ENCODE assay signal across 12 cellular contexts in genomic region chr1:179969962-179970361, GRCh38. TPM values are rescaled to one million over a fixed set of nuclear protein-coding genes. Genes with fewer than 3 reads are reported as not detected.
DNase-seq lines count a peak whose midpoint lies in the region; ATAC-seq and TF ChIP-seq lines count a peak whose summit lies in the region.
"Had no signal": no experiment of that assay in that cellular context is flagged by ENCODE, and none has a peak within 500 bp of the region (broad histone marks: within the 10 kb centered on the region; RNA-seq: fewer than 3 reads in every experiment).

No MANE protein-coding gene starts in this region.

- H3K4me2 ChIP-seq in BLaER1 treated with 17β-estradiol and CSF1 and Interleukin-3, amounts not matched to agents 10 nM and 100 nM: peak overlapping the region; percentile 48 to 75 (median 63); a peak in 21 of 22 replicates

- H3K36me3 ChIP-seq in BLaER1 treated with 17β-estradiol and CSF1 and Interleukin-3, amounts not matched to agents 10 nM and 100 nM: peaks cover 4 to 67% (median 47%) of the 10 kb centered on the region in 11 experiments; a peak in 19 of 22 replicates
- H3K36me3 ChIP-seq in ascending aorta: no peaks in the 10 kb centered on the region
- no peaks in the 10 kb centered on the region for H3K36me3 ChIP-seq in left ventricle myocardium inferior
- H3K36me3 ChIP-seq in gastrocnemius medialis: no peaks in the 10 kb centered on the region
- H3K36me3 ChIP-seq in effector memory CD4-positive, alpha-beta T cell (ENCODE audit: control insufficient read depth, insufficient read depth, low read length): no peaks in the 10 kb centered on the region
- H3K36me3 ChIP-seq: HAP-1 had no signal

- ATAC-seq in gastrocnemius medialis: peak; percentile 94 to 96

- TF ChIP-seq CTCF in ascending aorta (IDR thresholded peaks at IDR 0.05) (no peak), left ventricle myocardium inferior (IDR thresholded peaks at IDR 0.05; ENCODE audit: borderline replicate concordance) (no peak), gastrocnemius medialis (IDR thresholded peaks at IDR 0.05 in 4 of 5, conservative IDR thresholded peaks at IDR 0.05 in 1 of 5) (peak in 1 of 5 experiments; percentile 9)

- H3K4me3 ChIP-seq in BLaER1 treated with 17β-estradiol and CSF1 and Interleukin-3, amounts not matched to agents 10 nM and 100 nM: no peak overlapping the region
- H3K4me3 ChIP-seq in ascending aorta: peak overlapping the region; percentile 17 to 19
- H3K4me3 ChIP-seq in left ventricle myocardium inferior: peak overlapping the region; percentile 34
- H3K4me3 ChIP-seq in gastrocnemius medialis: peak overlapping the region in 3 of 4 donors; percentile 25 to 35 (median 26)
- H3K4me3 ChIP-seq in effector memory CD4-positive, alpha-beta T cell (ENCODE audit: insufficient read depth, low read depth, low read length, poor library complexity, severe bottlenecking): no peak overlapping the region
- H3K4me3 ChIP-seq: HAP-1 had no signal

- H3K9me3 ChIP-seq in BLaER1 treated with 17β-estradiol and CSF1 and Interleukin-3, amounts not matched to agents 10 nM and 100 nM (replicated peaks in 1 of 11): peaks cover 20 to 49% (median 37%) of the 10 kb centered on the region in 11 experiments
- peaks cover 0 to 10% of the 10 kb centered on the region in 2 donors for H3K9me3 ChIP-seq in ascending aorta
- H3K9me3 ChIP-seq in left ventricle myocardium inferior (replicated peaks): peaks cover 12% of the 10 kb centered on the region
- H3K9me3 ChIP-seq in gastrocnemius medialis: no peaks in the 10 kb centered on the region
- H3K9me3 ChIP-seq in effector memory CD4-positive, alpha-beta T cell (ENCODE audit: control insufficient read depth, low read length): no peaks in the 10 kb centered on the region
- H3K9me3 ChIP-seq: HAP-1 had no signal

- H3K4me1 ChIP-seq in BLaER1 treated with 17β-estradiol and CSF1 and Interleukin-3, amounts not matched to agents 10 nM and 100 nM: peaks cover 18 to 56% (median 22%) of the 10 kb centered on the region in 10 experiments
- H3K4me1 ChIP-seq in ascending aorta: peaks cover 9 to 34% of the 10 kb centered on the region in 2 donors
- H3K4me1 ChIP-seq in left ventricle myocardium inferior: peaks cover 84% of the 10 kb centered on the region
- peaks cover 51 to 69% of the 10 kb centered on the region in 2 donors for H3K4me1 ChIP-seq in gastrocnemius medialis
- H3K4me1 ChIP-seq in effector memory CD4-positive, alpha-beta T cell (ENCODE audit: control insufficient read depth, insufficient read depth, low read length, poor library complexity, severe bottlenecking): peaks cover 5% of the 10 kb centered on the region

- peak in 1 of 2 donors; percentile 46 for TF ChIP-seq POLR2A in gastrocnemius medialis (IDR thresholded peaks at IDR 0.05)

- intact Hi-C loops in ascending aorta (cut with DNase I): loop anchor here (1.0 to 5.0 kb wide), 3 partner anchors 15 to 88 kb away; partner anchors contain the start of genes CEP350 and TOR1AIP1
- intact Hi-C loops in left ventricle myocardium inferior (cut with micrococcal nuclease): no loop called here
- intact Hi-C loops in gastrocnemius medialis (cut with DNase I; ENCODE audit: low total_unique reads): loop anchor here (2.0 to 5.0 kb wide), 2 partner anchors 15 to 88 kb away; partner anchors contain the start of genes CEP350 and TOR1AIP1

- H3K27me3 ChIP-seq in BLaER1 treated with 17β-estradiol and CSF1 and Interleukin-3, amounts not matched to agents 10 nM and 100 nM: no peaks in the 10 kb centered on the region
- no peaks in the 10 kb centered on the region for H3K27me3 ChIP-seq in ascending aorta
- H3K27me3 ChIP-seq in left ventricle myocardium inferior (ENCODE audit: low read depth): no peaks in the 10 kb centered on the region
- H3K27me3 ChIP-seq in gastrocnemius medialis: no peaks in the 10 kb centered on the region
- no peaks in the 10 kb centered on the region for H3K27me3 ChIP-seq in effector memory CD4-positive, alpha-beta T cell (replicated peaks; ENCODE audit: control insufficient read depth, insufficient read depth, low read length, poor library complexity, severe bottlenecking)

- DNase-seq in ascending aorta (ENCODE audit: low spot score in 2 of 2) (no peak), left ventricle myocardium inferior (no peak), gastrocnemius medialis (no peak), ACHN (no peak), HuH-7 (ENCODE audit: low spot score) (no peak), G401 (ENCODE audit: low spot score) (no peak)
- no peak for DNase-seq in effector memory CD4-positive, alpha-beta T cell
- DNase-seq: activated naive CD4-positive, alpha-beta T cell treated with anti-CD3 and anti-CD28 coated beads, Interleukin-2, amount 50 U/mL, for 16 hours; NCI-H1092 treated with DMSO at 0.1 percent for 48 hours; NCI-H524 treated with DMSO at 0.1 percent for 48 hours had no signal

- in situ Hi-C loops in gastrocnemius medialis (cut with MboI; ENCODE audit: low sequenced_read_pairs in 4 of 4) (loop anchor here in 1 of 4 donors (5.0 kb wide), 1 partner anchor 88 kb away; the partner anchor contains the start of gene TOR1AIP1), ACHN (cut with HindIII; ENCODE audit: low pct_ligation_motif_present, low pct_unique_long_range_greater_than_20kb, low sequenced_read_pairs) (no loop called here), G401 (cut with HindIII; ENCODE audit: low sequenced_read_pairs) (no loop called here)

- peaks cover 8 to 81% (median 28%) of the 10 kb centered on the region in 11 experiments; a peak in 15 of 22 replicates for H4K20me1 ChIP-seq in BLaER1 treated with 17β-estradiol and CSF1 and Interleukin-3, amounts not matched to agents 10 nM and 100 nM

- H3K27ac ChIP-seq in BLaER1 treated with 17β-estradiol and CSF1 and Interleukin-3, amounts not matched to agents 10 nM and 100 nM: peak overlapping the region in 6 of 11 experiments; percentile 5 to 56 (median 46); a peak in 9 of 22 replicates
- peak overlapping the region; percentile 78 to 85 for H3K27ac ChIP-seq in ascending aorta
- H3K27ac ChIP-seq in left ventricle myocardium inferior (replicated peaks): peak overlapping the region; percentile 84
- H3K27ac ChIP-seq in gastrocnemius medialis: peak overlapping the region; percentile 79 to 89 (median 87)
- no peak overlapping the region for H3K27ac ChIP-seq in effector memory CD4-positive, alpha-beta T cell (ENCODE audit: insufficient read depth, low read length, poor library complexity, severe bottlenecking)

- no peak overlapping the region for H3K9ac ChIP-seq in BLaER1 treated with 17β-estradiol and CSF1 and Interleukin-3, amounts not matched to agents 10 nM and 100 nM

RNA-seq across cellular contexts. Expression of gene CEP350, which starts 15.4 kb away (rescaled TPM):
- total RNA-seq in ascending aorta (37.8 TPM), left ventricle myocardium inferior (34.7 TPM), gastrocnemius medialis (100 to 1,000 TPM in 3 of 4 donors, 10 to 100 TPM in 1; 83.7 to 197 (median 157) TPM)
- 37.1 and 64.9 TPM in 2 replicates for total RNA-seq in G401 (2014; rRNA removed; shearing (Covaris generic))

Comparison
In these comparisons a context has a peak if more than half of its experiments do, and no peak if none do; other contexts are left out.
1. H3K4me3 ChIP-seq: peak in ascending aorta (2 of 2), left ventricle myocardium inferior (single experiment) and gastrocnemius medialis (3 of 4); none in BLaER1 treated with 17β-estradiol and CSF1 and Interleukin-3, amounts not matched to agents 10 nM and 100 nM (0 of 10) and effector memory CD4-positive, alpha-beta T cell (single experiment).